1 cellular context compared by ENCODE assay signal in the genomic region with DNA sequence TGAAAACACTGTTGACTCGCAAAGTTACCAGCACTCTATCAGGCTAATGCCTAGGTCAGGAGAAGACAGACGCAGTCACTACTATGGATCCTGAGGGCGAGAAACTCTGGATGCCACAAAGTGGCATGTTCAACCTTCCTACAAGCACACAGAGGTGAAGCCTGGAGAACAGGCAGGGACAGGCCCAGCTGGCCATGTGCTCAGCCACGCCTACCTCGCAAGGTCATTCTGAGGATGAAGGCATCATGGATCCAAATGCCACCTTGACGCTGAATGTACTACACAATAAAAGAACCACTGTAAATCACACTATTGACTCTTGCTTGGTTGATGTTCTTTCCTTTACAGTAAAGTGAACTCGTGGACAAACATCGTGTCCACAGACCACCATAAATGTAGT.
TF ChIP-seq lines count a peak whose summit lies in the region.

No MANE protein-coding gene starts in this region.

TF ChIP-seq in IMR-90, 13 proteins besides CTCF, POLR2A, EP300 and RAD21 (continued from another document):
- no peak for TF ChIP-seq SMC3 (IDR thresholded peaks at IDR 0.05; ENCODE audit: low read depth, low read length)
- TF ChIP-seq, protein P1, sequence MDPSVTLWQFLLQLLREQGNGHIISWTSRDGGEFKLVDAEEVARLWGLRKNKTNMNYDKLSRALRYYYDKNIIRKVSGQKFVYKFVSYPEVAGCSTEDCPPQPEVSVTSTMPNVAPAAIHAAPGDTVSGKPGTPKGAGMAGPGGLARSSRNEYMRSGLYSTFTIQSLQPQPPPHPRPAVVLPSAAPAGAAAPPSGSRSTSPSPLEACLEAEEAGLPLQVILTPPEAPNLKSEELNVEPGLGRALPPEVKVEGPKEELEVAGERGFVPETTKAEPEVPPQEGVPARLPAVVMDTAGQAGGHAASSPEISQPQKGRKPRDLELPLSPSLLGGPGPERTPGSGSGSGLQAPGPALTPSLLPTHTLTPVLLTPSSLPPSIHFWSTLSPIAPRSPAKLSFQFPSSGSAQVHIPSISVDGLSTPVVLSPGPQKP (IDR thresholded peaks at IDR 0.05; ENCODE audit: borderline replicate concordance, low read depth, low read length) = no peak
- TF ChIP-seq NFE2L2 (IDR thresholded peaks at IDR 0.05; ENCODE audit: low read depth, low read length) = no peak
- no peak for TF ChIP-seq RFX5 (IDR thresholded peaks at IDR 0.05; ENCODE audit: low read depth, low read length)
- no peak for TF ChIP-seq FOS (IDR thresholded peaks at IDR 0.05; ENCODE audit: low read depth, low read length)
- no peak for TF ChIP-seq CEBPB (IDR thresholded peaks at IDR 0.05; ENCODE audit: low read depth, low read length)
- no peak for TF ChIP-seq RCOR1 (IDR thresholded peaks at IDR 0.05; ENCODE audit: insufficient replicate concordance, low read length)
- TF ChIP-seq CHD1 (IDR thresholded peaks at IDR 0.05; ENCODE audit: low read depth, low read length) = no peak
- TF ChIP-seq USF2 (IDR thresholded peaks at IDR 0.05; ENCODE audit: low read depth, low read length) = no peak
- TF ChIP-seq BHLHE40 (IDR thresholded peaks at IDR 0.05; ENCODE audit: low read depth, low read length) = no peak
- TF ChIP-seq MAFK (IDR thresholded peaks at IDR 0.05; ENCODE audit: low read depth, low read length) = no peak
- no peak for TF ChIP-seq MXI1 (IDR thresholded peaks at IDR 0.05; ENCODE audit: borderline replicate concordance, low read depth, low read length)
